Comparison of ENCODE assay signal across 1 cellular context in the genomic region with DNA sequence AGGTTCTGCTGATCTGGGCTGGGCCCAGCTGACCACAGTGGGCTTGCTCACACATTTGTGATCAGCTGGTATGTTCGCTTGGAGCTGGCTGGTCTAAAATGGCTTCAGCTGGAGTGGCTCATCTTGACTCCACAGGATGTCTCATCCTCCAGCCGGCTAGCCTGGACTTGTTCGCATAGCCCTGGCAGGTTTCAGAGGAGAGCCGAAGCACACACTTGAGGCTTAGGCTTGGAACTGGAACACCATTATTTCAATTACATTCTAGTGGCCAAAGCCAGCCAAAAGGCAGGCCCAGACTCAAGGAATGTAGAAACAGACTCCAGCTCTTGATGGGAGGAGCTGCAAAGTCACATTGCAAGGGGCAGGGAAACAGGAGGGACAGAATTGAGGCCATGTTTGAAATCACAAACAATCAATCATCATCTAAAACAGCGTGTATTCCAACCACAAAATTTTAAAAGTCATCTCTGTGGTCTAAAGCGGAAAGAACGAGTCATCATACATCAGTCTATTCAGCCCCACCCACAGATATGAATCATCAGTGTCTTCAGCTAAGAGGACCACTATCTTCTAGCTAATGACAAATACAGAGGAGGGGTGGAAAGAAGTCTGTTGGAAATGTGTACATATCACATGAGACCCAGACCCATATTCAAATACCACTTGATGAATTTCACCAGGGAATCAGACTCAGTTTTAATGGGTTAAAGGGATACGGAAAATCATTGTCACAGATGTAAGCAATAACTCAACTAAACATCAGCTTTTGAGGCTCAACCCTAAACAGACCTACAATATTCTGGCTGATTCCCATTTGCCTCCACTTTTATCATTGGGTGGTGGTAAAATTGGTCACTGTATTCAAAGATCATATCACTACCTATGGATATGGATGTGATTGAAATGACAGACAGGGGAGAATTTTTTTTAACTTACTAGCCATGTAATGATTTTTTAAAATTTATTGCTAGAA.
TF ChIP-seq lines count a peak whose summit lies in the region.

No MANE protein-coding gene starts in this region.

TF ChIP-seq in K562, 482 proteins besides CTCF, POLR2A, EP300 and RAD21 (continued from another document and continues in another):
- TF ChIP-seq, protein P1, sequence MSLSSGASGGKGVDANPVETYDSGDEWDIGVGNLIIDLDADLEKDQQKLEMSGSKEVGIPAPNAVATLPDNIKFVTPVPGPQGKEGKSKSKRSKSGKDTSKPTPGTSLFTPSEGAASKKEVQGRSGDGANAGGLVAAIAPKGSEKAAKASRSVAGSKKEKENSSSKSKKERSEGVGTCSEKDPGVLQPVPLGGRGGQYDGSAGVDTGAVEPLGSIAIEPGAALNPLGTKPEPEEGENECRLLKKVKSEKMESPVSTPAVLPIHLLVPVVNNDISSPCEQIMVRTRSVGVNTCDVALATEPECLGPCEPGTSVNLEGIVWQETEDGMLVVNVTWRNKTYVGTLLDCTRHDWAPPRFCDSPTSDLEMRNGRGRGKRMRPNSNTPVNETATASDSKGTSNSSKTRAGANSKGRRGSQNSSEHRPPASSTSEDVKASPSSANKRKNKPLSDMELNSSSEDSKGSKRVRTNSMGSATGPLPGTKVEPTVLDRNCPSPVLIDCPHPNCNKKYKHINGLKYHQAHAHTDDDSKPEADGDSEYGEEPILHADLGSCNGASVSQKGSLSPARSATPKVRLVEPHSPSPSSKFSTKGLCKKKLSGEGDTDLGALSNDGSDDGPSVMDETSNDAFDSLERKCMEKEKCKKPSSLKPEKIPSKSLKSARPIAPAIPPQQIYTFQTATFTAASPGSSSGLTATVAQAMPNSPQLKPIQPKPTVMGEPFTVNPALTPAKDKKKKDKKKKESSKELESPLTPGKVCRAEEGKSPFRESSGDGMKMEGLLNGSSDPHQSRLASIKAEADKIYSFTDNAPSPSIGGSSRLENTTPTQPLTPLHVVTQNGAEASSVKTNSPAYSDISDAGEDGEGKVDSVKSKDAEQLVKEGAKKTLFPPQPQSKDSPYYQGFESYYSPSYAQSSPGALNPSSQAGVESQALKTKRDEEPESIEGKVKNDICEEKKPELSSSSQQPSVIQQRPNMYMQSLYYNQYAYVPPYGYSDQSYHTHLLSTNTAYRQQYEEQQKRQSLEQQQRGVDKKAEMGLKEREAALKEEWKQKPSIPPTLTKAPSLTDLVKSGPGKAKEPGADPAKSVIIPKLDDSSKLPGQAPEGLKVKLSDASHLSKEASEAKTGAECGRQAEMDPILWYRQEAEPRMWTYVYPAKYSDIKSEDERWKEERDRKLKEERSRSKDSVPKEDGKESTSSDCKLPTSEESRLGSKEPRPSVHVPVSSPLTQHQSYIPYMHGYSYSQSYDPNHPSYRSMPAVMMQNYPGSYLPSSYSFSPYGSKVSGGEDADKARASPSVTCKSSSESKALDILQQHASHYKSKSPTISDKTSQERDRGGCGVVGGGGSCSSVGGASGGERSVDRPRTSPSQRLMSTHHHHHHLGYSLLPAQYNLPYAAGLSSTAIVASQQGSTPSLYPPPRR (CRISPR knock-in tag; IDR thresholded peaks at IDR 0.05; ENCODE audit: borderline replicate concordance) = 0 out of 2 replicates have a peak, but pooled peaks have one; percentile 70
- no peak for TF ChIP-seq TSC22D4 (tag; IDR thresholded peaks at IDR 0.05)
- no peak for TF ChIP-seq DNMT1 (IDR thresholded peaks at IDR 0.05)
- TF ChIP-seq NFATC3 (IDR thresholded peaks at IDR 0.05) = peak; percentile 93
- 0 out of 2 replicates have a peak, but pooled peaks have one; percentile 61 for TF ChIP-seq ZNF175 (CRISPR knock-in tag; IDR thresholded peaks at IDR 0.05; ENCODE audit: low read depth)
- TF ChIP-seq DACH1 (IDR thresholded peaks at IDR 0.05; ENCODE audit: partially characterized antibody) = peak; percentile 48
- no peak for TF ChIP-seq ATF1 (CRISPR knock-in tag; IDR thresholded peaks at IDR 0.05)
- peak; percentile 65 for TF ChIP-seq ATF1 (tag; IDR thresholded peaks at IDR 0.05)
- no peak for TF ChIP-seq GTF2E2 (tag; IDR thresholded peaks at IDR 0.05)
- TF ChIP-seq SMAD3 (CRISPR knock-in tag; conservative IDR thresholded peaks at IDR 0.05) = 0 out of 2 replicates have a peak, but pooled peaks have one; percentile 29
- TF ChIP-seq, protein P2, sequence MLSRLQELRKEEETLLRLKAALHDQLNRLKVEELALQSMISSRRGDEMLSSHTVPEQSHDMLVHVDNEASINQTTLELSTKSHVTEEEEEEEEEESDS (CRISPR knock-in tag; IDR thresholded peaks at IDR 0.05) = no peak
- peak; percentile 89 for TF ChIP-seq SMARCE1 (IDR thresholded peaks at IDR 0.05)
- TF ChIP-seq HDAC3 (IDR thresholded peaks at IDR 0.05; ENCODE audit: borderline replicate concordance, partially characterized antibody) = peak; percentile 66
- TF ChIP-seq SOX6 (IDR thresholded peaks at IDR 0.05) = 0 out of 2 replicates have a peak, but pooled peaks have one; percentile 58
- TF ChIP-seq JUND (IDR thresholded peaks at IDR 0.05; ENCODE audit: borderline replicate concordance, low read depth, low read length) = peak; percentile 95
- peak; percentile 97 for TF ChIP-seq JUND (tag; IDR thresholded peaks at IDR 0.05; ENCODE audit: borderline replicate concordance, low read depth, low read length)
- TF ChIP-seq, protein P3, sequence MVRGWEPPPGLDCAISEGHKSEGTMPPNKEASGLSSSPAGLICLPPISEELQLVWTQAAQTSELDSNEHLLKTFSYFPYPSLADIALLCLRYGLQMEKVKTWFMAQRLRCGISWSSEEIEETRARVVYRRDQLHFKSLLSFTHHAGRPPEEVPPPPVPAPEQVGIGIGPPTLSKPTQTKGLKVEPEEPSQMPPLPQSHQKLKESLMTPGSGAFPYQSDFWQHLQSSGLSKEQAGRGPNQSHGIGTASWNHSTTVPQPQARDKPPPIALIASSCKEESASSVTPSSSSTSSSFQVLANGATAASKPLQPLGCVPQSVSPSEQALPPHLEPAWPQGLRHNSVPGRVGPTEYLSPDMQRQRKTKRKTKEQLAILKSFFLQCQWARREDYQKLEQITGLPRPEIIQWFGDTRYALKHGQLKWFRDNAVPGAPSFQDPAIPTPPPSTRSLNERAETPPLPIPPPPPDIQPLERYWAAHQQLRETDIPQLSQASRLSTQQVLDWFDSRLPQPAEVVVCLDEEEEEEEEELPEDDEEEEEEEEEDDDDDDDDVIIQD (CRISPR knock-in tag; IDR thresholded peaks at IDR 0.05) = no peak
- TF ChIP-seq ADNP (tag; IDR thresholded peaks at IDR 0.05) = no peak
- TF ChIP-seq, protein P4, sequence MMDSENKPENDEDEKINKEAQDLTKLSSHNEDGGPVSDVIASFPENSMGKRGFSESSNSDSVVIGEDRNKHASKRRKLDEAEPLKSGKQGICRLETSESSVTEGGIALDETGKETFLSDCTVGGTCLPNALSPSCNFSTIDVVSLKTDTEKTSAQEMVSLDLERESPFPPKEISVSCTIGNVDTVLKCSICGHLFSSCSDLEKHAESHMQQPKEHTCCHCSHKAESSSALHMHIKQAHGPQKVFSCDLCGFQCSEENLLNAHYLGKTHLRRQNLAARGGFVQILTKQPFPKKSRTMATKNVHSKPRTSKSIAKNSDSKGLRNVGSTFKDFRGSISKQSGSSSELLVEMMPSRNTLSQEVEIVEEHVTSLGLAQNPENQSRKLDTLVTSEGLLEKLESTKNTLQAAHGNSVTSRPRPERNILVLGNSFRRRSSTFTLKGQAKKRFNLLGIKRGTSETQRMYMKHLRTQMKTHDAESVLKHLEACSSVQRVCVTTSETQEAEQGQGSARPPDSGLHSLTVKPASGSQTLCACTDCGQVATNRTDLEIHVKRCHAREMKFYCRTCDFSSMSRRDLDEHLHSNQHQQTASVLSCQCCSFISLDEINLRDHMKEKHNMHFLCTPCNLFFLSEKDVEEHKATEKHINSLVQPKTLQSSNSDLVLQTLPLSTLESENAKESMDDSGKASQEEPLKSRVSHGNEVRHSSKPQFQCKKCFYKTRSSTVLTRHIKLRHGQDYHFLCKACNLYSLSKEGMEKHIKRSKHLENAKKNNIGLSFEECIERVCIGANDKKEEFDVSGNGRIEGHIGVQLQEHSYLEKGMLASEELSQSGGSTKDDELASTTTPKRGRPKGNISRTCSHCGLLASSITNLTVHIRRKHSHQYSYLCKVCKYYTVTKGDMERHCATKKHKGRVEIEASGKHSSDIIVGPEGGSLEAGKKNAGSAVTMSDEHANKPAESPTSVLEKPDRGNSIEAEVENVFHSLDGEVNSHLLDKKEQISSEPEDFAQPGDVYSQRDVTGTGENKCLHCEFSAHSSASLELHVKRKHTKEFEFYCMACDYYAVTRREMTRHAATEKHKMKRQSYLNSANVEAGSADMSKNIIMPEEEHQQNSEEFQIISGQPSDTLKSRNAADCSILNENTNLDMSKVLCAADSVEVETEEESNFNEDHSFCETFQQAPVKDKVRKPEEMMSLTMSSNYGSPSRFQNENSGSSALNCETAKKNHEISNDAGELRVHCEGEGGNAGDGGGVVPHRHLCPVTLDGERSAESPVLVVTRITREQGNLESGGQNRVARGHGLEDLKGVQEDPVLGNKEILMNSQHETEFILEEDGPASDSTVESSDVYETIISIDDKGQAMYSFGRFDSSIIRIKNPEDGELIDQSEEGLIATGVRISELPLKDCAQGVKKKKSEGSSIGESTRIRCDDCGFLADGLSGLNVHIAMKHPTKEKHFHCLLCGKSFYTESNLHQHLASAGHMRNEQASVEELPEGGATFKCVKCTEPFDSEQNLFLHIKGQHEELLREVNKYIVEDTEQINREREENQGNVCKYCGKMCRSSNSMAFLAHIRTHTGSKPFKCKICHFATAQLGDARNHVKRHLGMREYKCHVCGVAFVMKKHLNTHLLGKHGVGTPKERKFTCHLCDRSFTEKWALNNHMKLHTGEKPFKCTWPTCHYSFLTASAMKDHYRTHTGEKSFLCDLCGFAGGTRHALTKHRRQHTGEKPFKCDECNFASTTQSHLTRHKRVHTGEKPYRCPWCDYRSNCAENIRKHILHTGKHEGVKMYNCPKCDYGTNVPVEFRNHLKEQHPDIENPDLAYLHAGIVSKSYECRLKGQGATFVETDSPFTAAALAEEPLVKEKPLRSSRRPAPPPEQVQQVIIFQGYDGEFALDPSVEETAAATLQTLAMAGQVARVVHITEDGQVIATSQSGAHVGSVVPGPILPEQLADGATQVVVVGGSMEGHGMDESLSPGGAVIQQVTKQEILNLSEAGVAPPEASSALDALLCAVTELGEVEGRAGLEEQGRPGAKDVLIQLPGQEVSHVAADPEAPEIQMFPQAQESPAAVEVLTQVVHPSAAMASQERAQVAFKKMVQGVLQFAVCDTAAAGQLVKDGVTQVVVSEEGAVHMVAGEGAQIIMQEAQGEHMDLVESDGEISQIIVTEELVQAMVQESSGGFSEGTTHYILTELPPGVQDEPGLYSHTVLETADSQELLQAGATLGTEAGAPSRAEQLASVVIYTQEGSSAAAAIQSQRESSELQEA (IDR thresholded peaks at IDR 0.05; ENCODE audit: low read depth) = no peak
- no peak for TF ChIP-seq CSDE1 (IDR thresholded peaks at IDR 0.05)
- TF ChIP-seq, protein P5, sequence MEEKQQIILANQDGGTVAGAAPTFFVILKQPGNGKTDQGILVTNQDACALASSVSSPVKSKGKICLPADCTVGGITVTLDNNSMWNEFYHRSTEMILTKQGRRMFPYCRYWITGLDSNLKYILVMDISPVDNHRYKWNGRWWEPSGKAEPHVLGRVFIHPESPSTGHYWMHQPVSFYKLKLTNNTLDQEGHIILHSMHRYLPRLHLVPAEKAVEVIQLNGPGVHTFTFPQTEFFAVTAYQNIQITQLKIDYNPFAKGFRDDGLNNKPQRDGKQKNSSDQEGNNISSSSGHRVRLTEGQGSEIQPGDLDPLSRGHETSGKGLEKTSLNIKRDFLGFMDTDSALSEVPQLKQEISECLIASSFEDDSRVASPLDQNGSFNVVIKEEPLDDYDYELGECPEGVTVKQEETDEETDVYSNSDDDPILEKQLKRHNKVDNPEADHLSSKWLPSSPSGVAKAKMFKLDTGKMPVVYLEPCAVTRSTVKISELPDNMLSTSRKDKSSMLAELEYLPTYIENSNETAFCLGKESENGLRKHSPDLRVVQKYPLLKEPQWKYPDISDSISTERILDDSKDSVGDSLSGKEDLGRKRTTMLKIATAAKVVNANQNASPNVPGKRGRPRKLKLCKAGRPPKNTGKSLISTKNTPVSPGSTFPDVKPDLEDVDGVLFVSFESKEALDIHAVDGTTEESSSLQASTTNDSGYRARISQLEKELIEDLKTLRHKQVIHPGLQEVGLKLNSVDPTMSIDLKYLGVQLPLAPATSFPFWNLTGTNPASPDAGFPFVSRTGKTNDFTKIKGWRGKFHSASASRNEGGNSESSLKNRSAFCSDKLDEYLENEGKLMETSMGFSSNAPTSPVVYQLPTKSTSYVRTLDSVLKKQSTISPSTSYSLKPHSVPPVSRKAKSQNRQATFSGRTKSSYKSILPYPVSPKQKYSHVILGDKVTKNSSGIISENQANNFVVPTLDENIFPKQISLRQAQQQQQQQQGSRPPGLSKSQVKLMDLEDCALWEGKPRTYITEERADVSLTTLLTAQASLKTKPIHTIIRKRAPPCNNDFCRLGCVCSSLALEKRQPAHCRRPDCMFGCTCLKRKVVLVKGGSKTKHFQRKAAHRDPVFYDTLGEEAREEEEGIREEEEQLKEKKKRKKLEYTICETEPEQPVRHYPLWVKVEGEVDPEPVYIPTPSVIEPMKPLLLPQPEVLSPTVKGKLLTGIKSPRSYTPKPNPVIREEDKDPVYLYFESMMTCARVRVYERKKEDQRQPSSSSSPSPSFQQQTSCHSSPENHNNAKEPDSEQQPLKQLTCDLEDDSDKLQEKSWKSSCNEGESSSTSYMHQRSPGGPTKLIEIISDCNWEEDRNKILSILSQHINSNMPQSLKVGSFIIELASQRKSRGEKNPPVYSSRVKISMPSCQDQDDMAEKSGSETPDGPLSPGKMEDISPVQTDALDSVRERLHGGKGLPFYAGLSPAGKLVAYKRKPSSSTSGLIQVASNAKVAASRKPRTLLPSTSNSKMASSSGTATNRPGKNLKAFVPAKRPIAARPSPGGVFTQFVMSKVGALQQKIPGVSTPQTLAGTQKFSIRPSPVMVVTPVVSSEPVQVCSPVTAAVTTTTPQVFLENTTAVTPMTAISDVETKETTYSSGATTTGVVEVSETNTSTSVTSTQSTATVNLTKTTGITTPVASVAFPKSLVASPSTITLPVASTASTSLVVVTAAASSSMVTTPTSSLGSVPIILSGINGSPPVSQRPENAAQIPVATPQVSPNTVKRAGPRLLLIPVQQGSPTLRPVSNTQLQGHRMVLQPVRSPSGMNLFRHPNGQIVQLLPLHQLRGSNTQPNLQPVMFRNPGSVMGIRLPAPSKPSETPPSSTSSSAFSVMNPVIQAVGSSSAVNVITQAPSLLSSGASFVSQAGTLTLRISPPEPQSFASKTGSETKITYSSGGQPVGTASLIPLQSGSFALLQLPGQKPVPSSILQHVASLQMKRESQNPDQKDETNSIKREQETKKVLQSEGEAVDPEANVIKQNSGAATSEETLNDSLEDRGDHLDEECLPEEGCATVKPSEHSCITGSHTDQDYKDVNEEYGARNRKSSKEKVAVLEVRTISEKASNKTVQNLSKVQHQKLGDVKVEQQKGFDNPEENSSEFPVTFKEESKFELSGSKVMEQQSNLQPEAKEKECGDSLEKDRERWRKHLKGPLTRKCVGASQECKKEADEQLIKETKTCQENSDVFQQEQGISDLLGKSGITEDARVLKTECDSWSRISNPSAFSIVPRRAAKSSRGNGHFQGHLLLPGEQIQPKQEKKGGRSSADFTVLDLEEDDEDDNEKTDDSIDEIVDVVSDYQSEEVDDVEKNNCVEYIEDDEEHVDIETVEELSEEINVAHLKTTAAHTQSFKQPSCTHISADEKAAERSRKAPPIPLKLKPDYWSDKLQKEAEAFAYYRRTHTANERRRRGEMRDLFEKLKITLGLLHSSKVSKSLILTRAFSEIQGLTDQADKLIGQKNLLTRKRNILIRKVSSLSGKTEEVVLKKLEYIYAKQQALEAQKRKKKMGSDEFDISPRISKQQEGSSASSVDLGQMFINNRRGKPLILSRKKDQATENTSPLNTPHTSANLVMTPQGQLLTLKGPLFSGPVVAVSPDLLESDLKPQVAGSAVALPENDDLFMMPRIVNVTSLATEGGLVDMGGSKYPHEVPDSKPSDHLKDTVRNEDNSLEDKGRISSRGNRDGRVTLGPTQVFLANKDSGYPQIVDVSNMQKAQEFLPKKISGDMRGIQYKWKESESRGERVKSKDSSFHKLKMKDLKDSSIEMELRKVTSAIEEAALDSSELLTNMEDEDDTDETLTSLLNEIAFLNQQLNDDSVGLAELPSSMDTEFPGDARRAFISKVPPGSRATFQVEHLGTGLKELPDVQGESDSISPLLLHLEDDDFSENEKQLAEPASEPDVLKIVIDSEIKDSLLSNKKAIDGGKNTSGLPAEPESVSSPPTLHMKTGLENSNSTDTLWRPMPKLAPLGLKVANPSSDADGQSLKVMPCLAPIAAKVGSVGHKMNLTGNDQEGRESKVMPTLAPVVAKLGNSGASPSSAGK (IDR thresholded peaks at IDR 0.05) = peak; percentile 37; the same call in 1 of the 2 replicates
